Comparison of ENCODE assay signal across 8 cellular contexts in the genomic region with DNA sequence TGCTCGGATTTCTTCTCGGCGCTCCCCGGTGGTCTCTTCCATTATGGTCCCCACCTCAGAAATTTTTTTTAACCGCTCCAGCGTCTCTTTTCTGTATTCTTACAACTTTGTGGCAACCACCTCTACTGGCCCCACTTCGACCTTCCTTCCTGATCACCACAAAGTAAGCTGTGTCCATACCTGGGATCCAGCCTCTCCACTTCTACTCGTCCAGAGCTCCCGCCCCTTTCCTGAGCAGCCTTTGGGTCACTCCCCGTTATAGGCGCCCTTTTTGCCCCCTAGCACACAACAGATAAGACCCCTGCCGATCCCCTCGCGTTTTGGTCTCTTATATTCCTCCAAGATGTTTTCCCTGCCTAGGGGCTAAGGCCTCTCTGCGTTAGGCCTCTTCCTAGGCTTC. TPM values are rescaled to one million over a fixed set of nuclear protein-coding genes. Genes with fewer than 3 reads are reported as not detected.
A peak's percentile ranks its signal among the peaks of the same experiment; 100 is the strongest.
DNase-seq lines count a peak whose midpoint lies in the region; ATAC-seq and TF ChIP-seq lines count a peak whose summit lies in the region.

No MANE protein-coding gene starts in this region.

- peaks cover 2% of the 10 kb centered on the region for H3K9me3 Mint-ChIP-seq in activated B cell treated with CpG ODN at 0.5 μM for 24 hours
- peaks cover 0 to 9% of the 10 kb centered on the region in 2 donors for H3K9me3 Mint-ChIP-seq in stimulated activated naive CD8-positive, alpha-beta T cell treated with anti-CD3 and anti-CD28 coated beads, Interleukin-15, amount 100 ng/mL, for 72 hours

- peaks cover 32% of the 10 kb centered on the region for H3K4me1 Mint-ChIP-seq in activated B cell treated with CpG ODN at 0.5 μM for 24 hours
- peaks cover 41% of the 10 kb centered on the region for H3K4me1 Mint-ChIP-seq in stimulated activated naive CD8-positive, alpha-beta T cell treated with anti-CD3 and anti-CD28 coated beads, Interleukin-15, amount 100 ng/mL, for 72 hours

- peaks cover 5% of the 10 kb centered on the region for H3K36me3 ChIP-seq in cardiac muscle cell

- TF ChIP-seq CTCF in cardiac muscle cell (IDR thresholded peaks at IDR 0.05; ENCODE audit: low read depth, low read length) (no peak), activated B cell treated with CpG ODN at 0.5 μM for 24 hours (IDR thresholded peaks at IDR 0.05) (no peak)

- no peaks in the 10 kb centered on the region for H3K27me3 ChIP-seq in cardiac muscle cell

- H3K4me1 ChIP-seq in cardiac muscle cell (ENCODE audit: low read depth), result peaks cover 5% of the 10 kb centered on the region

- H3K27ac Mint-ChIP-seq in activated B cell treated with CpG ODN at 0.5 μM for 24 hours, result peak overlapping the region; percentile 95
- H3K27ac Mint-ChIP-seq in stimulated activated naive CD8-positive, alpha-beta T cell treated with anti-CD3 and anti-CD28 coated beads, Interleukin-15, amount 100 ng/mL, for 72 hours, result peak overlapping the region; percentile 97 to 99

- H3K4me3 ChIP-seq in cardiac muscle cell (peak overlapping the region; percentile 80), iPS-11a (ENCODE audit: low read depth, low read length) (peak overlapping the region; percentile 92)

- H3K36me3 Mint-ChIP-seq in activated B cell treated with CpG ODN at 0.5 μM for 24 hours (ENCODE audit: low read depth), result peaks cover 71% of the 10 kb centered on the region

- peak overlapping the region; percentile 93 for H3K4me3 Mint-ChIP-seq in activated B cell treated with CpG ODN at 0.5 μM for 24 hours
- H3K4me3 Mint-ChIP-seq in stimulated activated naive CD8-positive, alpha-beta T cell treated with anti-CD3 and anti-CD28 coated beads, Interleukin-15, amount 100 ng/mL, for 72 hours, result peak overlapping the region; percentile 95 to 97

- POLR2A ChIA-PET in activated B cell treated with CpG ODN at 0.5 μM for 24 hours (lab: Charles Lee), result interaction anchor here (0.7 to 2.7 kb wide), 3 partner anchors 26 to 191 kb away, joined by 5 to 12 read pairs (median 9); a partner anchor contains a TSS

- H3K9me3 ChIP-seq in cardiac muscle cell (ENCODE audit: low read depth), result no peaks in the 10 kb centered on the region

- no peaks in the 10 kb centered on the region for H3K27me3 Mint-ChIP-seq in activated B cell treated with CpG ODN at 0.5 μM for 24 hours
- no peaks in the 10 kb centered on the region for H3K27me3 Mint-ChIP-seq in stimulated activated naive CD8-positive, alpha-beta T cell treated with anti-CD3 and anti-CD28 coated beads, Interleukin-15, amount 100 ng/mL, for 72 hours

- intact Hi-C loops in Right ventricle myocardium inferior (cut with DNase I) (loop anchor here (2.0 to 10.0 kb wide), 2 partner anchors 25 to 155 kb away; no protein-coding TSS in a partner anchor), activated B cell treated with CpG ODN at 0.5 μM for 24 hours (cut with micrococcal nuclease) (loop anchor here (1.0 to 5.0 kb wide), 7 partner anchors 17 to 848 kb away; a partner anchor contains a TSS)

- CTCF ChIA-PET in activated B cell treated with CpG ODN at 0.5 μM for 24 hours (lab: Charles Lee), result no interaction called here

- DNase-seq in cardiac muscle cell (ENCODE audit: low read depth in 1 of 2, low spot score in 1 of 2), result no peak
- no peak for DNase-seq in Right ventricle myocardium inferior (ENCODE audit: missing footprints)
- DNase-seq in activated B cell treated with CpG ODN at 0.5 μM for 24 hours, result no peak
- DNase-seq in stimulated activated naive CD8-positive, alpha-beta T cell treated with anti-CD3 and anti-CD28 coated beads, Interleukin-15, amount 100 ng/mL, for 72 hours, result no peak
- no peak for DNase-seq in stimulated activated CD4-positive, alpha-beta T cell treated with anti-CD3 and anti-CD28 coated beads, Interleukin-2, amount 100 ng/mL, for 24 hours

- no peak for ATAC-seq in Right ventricle myocardium inferior
- ATAC-seq in activated B cell treated with CpG ODN at 0.5 μM for 24 hours (ENCODE audit: low read depth), result no peak
- no peak for ATAC-seq in stimulated activated naive CD8-positive, alpha-beta T cell treated with anti-CD3 and anti-CD28 coated beads, Interleukin-15, amount 100 ng/mL, for 72 hours
- no peak for ATAC-seq in GM18517 (IDR thresholded peaks at IDR 0.05; ENCODE audit: unreplicated experiment)
- no peak for ATAC-seq in GM18868 (IDR thresholded peaks at IDR 0.05; ENCODE audit: unreplicated experiment)

- peak overlapping the region; percentile 81 for H3K27ac ChIP-seq in cardiac muscle cell

RNA-seq across cellular contexts. Expression of a gene that starts 0.6 kb away (rescaled TPM):
- total RNA-seq in cardiac muscle cell (26.5 and 52.9 TPM in 2 replicates), Right ventricle myocardium inferior (15.2 TPM), activated B cell treated with CpG ODN at 0.5 μM for 24 hours (73.3 and 82.4 TPM in 2 replicates)
- 39.2 and 48.5 TPM in 2 replicates for polyA plus RNA-seq in cardiac muscle cell

RNA-seq across cellular contexts. Expression of a gene that starts 0.6 kb away (rescaled TPM):
- total RNA-seq in cardiac muscle cell (15.1 and 20.8 TPM in 2 replicates), Right ventricle myocardium inferior (13.1 TPM), activated B cell treated with CpG ODN at 0.5 μM for 24 hours (51.6 and 57.9 TPM in 2 replicates)
- polyA plus RNA-seq in cardiac muscle cell, result 20.0 and 35.9 TPM in 2 replicates
